11 cellular contexts compared by ENCODE assay signal in the genomic region with DNA sequence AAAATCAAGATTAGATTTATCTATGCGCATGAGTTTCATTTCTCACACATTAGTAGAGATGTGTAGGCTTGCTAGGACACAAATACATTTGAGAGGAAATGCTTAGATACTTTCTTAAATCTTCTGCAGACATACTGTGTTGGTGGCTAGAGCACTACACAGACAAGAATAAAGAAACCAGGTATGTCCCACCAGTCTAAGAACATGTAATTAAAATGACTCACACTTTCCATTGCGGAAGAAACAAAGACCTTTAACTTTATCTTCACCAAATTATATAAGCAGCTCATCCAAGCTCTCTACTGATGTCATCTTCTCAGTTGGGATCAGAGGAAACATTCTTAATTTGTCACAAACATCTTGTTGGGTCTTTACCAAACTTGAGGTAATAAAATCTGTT. TPM values are rescaled to one million over a fixed set of nuclear protein-coding genes. Genes with fewer than 3 reads are reported as not detected.
"Had no signal": no experiment of that assay in that cellular context is flagged by ENCODE, and none has a peak within 500 bp of the region (broad histone marks: within the 10 kb centered on the region; RNA-seq: fewer than 3 reads in every experiment).

No MANE protein-coding gene starts in this region.

- H3K9me3 Mint-ChIP-seq: activated T-helper 2 cell treated with anti-CD3 and anti-CD28 coated beads, Interferon-gamma antibody, Interleukin-2, Interleukin-4, amounts not matched to agents 10 μg/mL and 5 μg/mL and 100 μg/mL, durations not matched to agents 14 hours and 24 hours and 36 hours; T-cell had no signal

- H3K27ac ChIP-seq: hepatocyte, thyroid gland had no signal

- H3K27me3 Mint-ChIP-seq: T-cell had no signal

- H3K4me2 ChIP-seq: hepatocyte had no signal

- H2AFZ ChIP-seq: hepatocyte had no signal

- ATAC-seq: T-cell had no signal

- H3K4me3 ChIP-seq: hepatocyte, thyroid gland had no signal

- H3K79me2 ChIP-seq: hepatocyte had no signal

- H3K4me1 ChIP-seq: thyroid gland had no signal

- DNase-seq: activated CD4-positive, alpha-beta T cell treated with anti-CD3 and anti-CD28 coated beads, Interleukin-2, amount 50 U/mL, for 4 hours; activated CD4-positive, CD25-positive, alpha-beta regulatory T cell; activated CD8-positive, alpha-beta memory T cell treated with anti-CD3 and anti-CD28 coated beads, Interleukin-2, amount 50 U/mL, for 4 hours; effector memory CD4-positive, alpha-beta T cell; stimulated activated CD4-positive, alpha-beta T cell treated with anti-CD3 and anti-CD28 coated beads, Interleukin-2, amount 100 ng/mL, for 48 hours; T-cell; thyroid gland had no signal

- H3K4me3 Mint-ChIP-seq: T-cell had no signal

- H3K27ac Mint-ChIP-seq: activated T-helper 2 cell treated with anti-CD3 and anti-CD28 coated beads, Interferon-gamma antibody, Interleukin-2, Interleukin-4, amounts not matched to agents 10 μg/mL and 5 μg/mL and 100 μg/mL, durations not matched to agents 14 hours and 24 hours and 36 hours had no signal

- H3K27me3 ChIP-seq: hepatocyte, thyroid gland had no signal

RNA-seq across cellular contexts. Expression of gene CHST5, which starts 42.8 kb away (rescaled TPM):
- total RNA-seq: activated T-helper 2 cell treated with anti-CD3 and anti-CD28 coated beads, Interferon-gamma antibody, Interleukin-2, Interleukin-4, amounts not matched to agents 10 μg/mL and 5 μg/mL and 100 μg/mL, durations not matched to agents 14 hours and 24 hours and 36 hours; epithelial cell of proximal tubule; hepatocyte had no signal
- polyA plus RNA-seq: adipose tissue, hepatocyte had no signal
